8 cellular contexts compared by ENCODE assay signal in genomic region chr1:44354840-44355581, GRCh38. TPM values are rescaled to one million over a fixed set of nuclear protein-coding genes. Genes with fewer than 3 reads are reported as not detected.
A peak's percentile ranks its signal among the peaks of the same experiment; 100 is the strongest.
DNase-seq lines count a peak whose midpoint lies in the region; ATAC-seq and TF ChIP-seq lines count a peak whose summit lies in the region.

Gene ERI3, minus strand, starts transcription at chr1:44355257. Its CDS starts 231 bp downstream, at chr1:44355026.

- H3K4me3 ChIP-seq in AG10803 (ENCODE audit: low read length) = peak within 1 kb of the TSS; percentile 78

- no peak for TF ChIP-seq CTCF in AG10803 (conservative IDR thresholded peaks at IDR 0.05; ENCODE audit: low read length)

- DNase-seq in AG10803 (ENCODE audit: low read depth) (peak; percentile 97), NCI-H460 (ENCODE audit: extremely low read depth, low read depth) (peak; percentile 93), cerebellar nuclear complex (lab: John Stamatoyannopoulos, UW) (peak; percentile 52 to 88), islet precursor cell (peak; percentile 99)
- DNase-seq in activated CD4-positive, CD25-positive, alpha-beta regulatory T cell treated with anti-CD3 and anti-CD28 coated beads, Interleukin-2, amount 50 U/mL, for 72 hours = peak; percentile 94
- peak; percentile 92 to 94 (median 94) for DNase-seq in stimulated activated CD4-positive, alpha-beta T cell treated with anti-CD3 and anti-CD28 coated beads, Interleukin-12 subunit alpha, Interleukin-12 subunit beta, amount 100 ng/mL, for 48 hours (ENCODE audit: low read depth in 2 of 3, low spot score in 1 of 3)

- ATAC-seq in GM19043 (IDR thresholded peaks at IDR 0.05; ENCODE audit: low read depth, unreplicated experiment) (peak; percentile 97), HG03378 (IDR thresholded peaks at IDR 0.05; ENCODE audit: unreplicated experiment) (peak; percentile 93)

RNA-seq across cellular contexts. Expression of gene ERI3, which starts in this region (rescaled TPM):
- 46.7 and 52.4 TPM in 2 replicates for total RNA-seq in NCI-H460 (2014; rRNA removed; shearing (Covaris generic))
- polyA plus RNA-seq in NCI-H460 (2014; cell fraction: nucleus; rRNA removed) = 42.0 and 63.8 TPM in 2 replicates

Comparison
In these comparisons a context has a peak if more than half of its experiments do, and no peak if none do; other contexts are left out.
1. Peak in every context shown above with its lines: DNase-seq, ATAC-seq and H3K4me3 ChIP-seq.